In the genomic region with DNA sequence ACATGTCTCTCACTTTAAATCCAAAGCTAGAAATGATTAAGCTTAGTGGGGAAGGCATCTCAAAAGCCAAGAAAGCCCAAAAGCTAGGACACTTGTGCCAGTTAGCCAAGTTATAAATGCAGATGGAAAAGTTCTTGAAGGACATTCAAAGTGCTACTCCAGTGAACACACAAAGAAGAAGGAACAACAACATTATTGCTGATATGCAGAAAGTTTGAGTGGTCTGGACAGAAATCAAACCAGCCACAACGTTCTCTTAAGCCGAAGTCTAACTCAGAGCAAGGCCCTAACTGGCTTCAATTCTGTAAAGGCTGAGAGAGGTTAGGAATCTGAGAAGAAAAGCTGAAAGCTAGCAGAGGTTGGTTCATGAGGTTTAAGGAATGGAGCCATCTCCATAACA, we compare ENCODE assay signal across 14 cellular contexts. TPM values are rescaled to one million over a fixed set of nuclear protein-coding genes. Genes with fewer than 3 reads are reported as not detected.
DNase-seq lines count a peak whose midpoint lies in the region; ATAC-seq and TF ChIP-seq lines count a peak whose summit lies in the region.
"Had no signal": no experiment of that assay in that cellular context is flagged by ENCODE, and none has a peak within 500 bp of the region (broad histone marks: within the 10 kb centered on the region; RNA-seq: fewer than 3 reads in every experiment).

No MANE protein-coding gene starts in this region.

- no peaks in the 10 kb centered on the region for H3K4me1 Mint-ChIP-seq in activated T-cell treated with anti-CD3 and anti-CD28 coated beads, Interleukin-2, amount 50 U/mL, for 72 hours (ENCODE audit: low read depth)
- no peaks in the 10 kb centered on the region for H3K4me1 Mint-ChIP-seq in activated T-cell treated with anti-CD3 and anti-CD28 coated beads, Interleukin-2, amount 50 U/mL, for 4 hours (ENCODE audit: low read depth)

- H3K27ac Mint-ChIP-seq in activated T-cell treated with anti-CD3 and anti-CD28 coated beads, Interleukin-2, amount 50 U/mL, for 72 hours = peak overlapping the region; percentile 36
- H3K27ac Mint-ChIP-seq: CD4-positive, alpha-beta T cell had no signal

- H3K36me3 Mint-ChIP-seq in activated T-cell treated with anti-CD3 and anti-CD28 coated beads, Interleukin-2, amount 50 U/mL, for 72 hours (ENCODE audit: insufficient read depth in 2 of 2) = peaks cover 0 to 3% of the 10 kb centered on the region in 2 donors
- H3K36me3 Mint-ChIP-seq in activated T-cell treated with anti-CD3 and anti-CD28 coated beads, Interleukin-2, amount 50 U/mL, for 4 hours (ENCODE audit: insufficient read depth) = peaks cover 33% of the 10 kb centered on the region

- no peak for TF ChIP-seq CTCF in astrocyte of the cerebellum (IDR thresholded peaks at IDR 0.05; ENCODE audit: low read depth, low read length, missing control alignments)
- no peak for TF ChIP-seq CTCF in GM10266 (IDR thresholded peaks at IDR 0.05; ENCODE audit: control insufficient read depth, insufficient read depth, low read depth, missing control alignments)

- H3K27me3 Mint-ChIP-seq in activated T-cell treated with anti-CD3 and anti-CD28 coated beads, Interleukin-2, amount 50 U/mL, for 72 hours (ENCODE audit: low read depth) = no peaks in the 10 kb centered on the region
- H3K27me3 Mint-ChIP-seq in activated T-cell treated with anti-CD3 and anti-CD28 coated beads, Interleukin-2, amount 50 U/mL, for 4 hours (ENCODE audit: low read depth) = no peaks in the 10 kb centered on the region
- H3K27me3 Mint-ChIP-seq: CD4-positive, alpha-beta T cell had no signal

- H3K4me3 ChIP-seq in astrocyte of the cerebellum (ENCODE audit: low read depth, low read length) = no peak overlapping the region
- H3K4me3 ChIP-seq: BLaER1 treated with 17β-estradiol and CSF1 and Interleukin-3, amounts not matched to agents 10 nM and 100 nM; HAP-1 had no signal

- in situ Hi-C loops in astrocyte of the cerebellum (cut with HindIII; ENCODE audit: low sequenced_read_pairs) = no loop called here

- no peak overlapping the region for H3K4me3 Mint-ChIP-seq in activated T-cell treated with anti-CD3 and anti-CD28 coated beads, Interleukin-2, amount 50 U/mL, for 72 hours
- no peak overlapping the region for H3K4me3 Mint-ChIP-seq in activated T-cell treated with anti-CD3 and anti-CD28 coated beads, Interleukin-2, amount 50 U/mL, for 4 hours
- H3K4me3 Mint-ChIP-seq: CD4-positive, alpha-beta T cell had no signal

- no peaks in the 10 kb centered on the region for H3K9me3 Mint-ChIP-seq in activated T-cell treated with anti-CD3 and anti-CD28 coated beads, Interleukin-2, amount 50 U/mL, for 72 hours
- H3K9me3 Mint-ChIP-seq in activated T-cell treated with anti-CD3 and anti-CD28 coated beads, Interleukin-2, amount 50 U/mL, for 4 hours = no peaks in the 10 kb centered on the region
- H3K9me3 Mint-ChIP-seq: CD4-positive, alpha-beta T cell had no signal

- no peak for DNase-seq in activated T-cell treated with anti-CD3 and anti-CD28 coated beads, Interleukin-2, amount 50 U/mL, for 72 hours
- DNase-seq in activated T-cell treated with anti-CD3 and anti-CD28 coated beads, Interleukin-2, amount 50 U/mL, for 4 hours = no peak
- DNase-seq in astrocyte of the cerebellum (ENCODE audit: low read depth) (peak; percentile 6), fibroblast of peridontal ligament (ENCODE audit: extremely low read depth) (peak; percentile 20), NCI-H2196 (lab: John Stamatoyannopoulos, UW; ENCODE audit: unreplicated experiment) (no peak), GM10266 (ENCODE audit: extremely low spot score) (no peak), islet precursor cell (no peak)
- DNase-seq: ACHN; CD4-positive, alpha-beta T cell; DMS79 treated with DMSO at 0.1 percent for 48 hours; EL; KG1 had no signal

- ATAC-seq in activated T-cell treated with anti-CD3 and anti-CD28 coated beads, Interleukin-2, amount 50 U/mL, for 72 hours (replicated peaks in 1 of 2) = no peak
- ATAC-seq in activated T-cell treated with anti-CD3 and anti-CD28 coated beads, Interleukin-2, amount 50 U/mL, for 4 hours = no peak

RNA-seq across cellular contexts. Expression of gene PPP4R1, which starts 49.0 kb away (rescaled TPM):
- total RNA-seq in activated T-cell treated with anti-CD3 and anti-CD28 coated beads, Interleukin-2, amount 50 U/mL, for 72 hours = 10 to 100 TPM; 17.5 to 23.7 TPM
- 10 to 100 TPM; 32.6 to 38.3 (median 36.8) TPM for total RNA-seq in activated T-cell treated with anti-CD3 and anti-CD28 coated beads, Interleukin-2, amount 50 U/mL, for 4 hours

Comparison
In these comparisons a context has a peak if more than half of its experiments do, and no peak if none do; other contexts are left out.
1. DNase-seq: peak in astrocyte of the cerebellum (single experiment) and fibroblast of peridontal ligament (single experiment); none in activated T-cell treated with anti-CD3 and anti-CD28 coated beads, Interleukin-2, amount 50 U/mL, for 72 hours (0 of 2), activated T-cell treated with anti-CD3 and anti-CD28 coated beads, Interleukin-2, amount 50 U/mL, for 4 hours (single experiment), NCI-H2196 (single experiment), GM10266 (single experiment) and islet precursor cell (single experiment).